ENCODE assay signal across 8 cellular contexts in genomic region chr6:156687875-156688549, GRCh38.
DNase-seq lines count a peak whose midpoint lies in the region; ATAC-seq and TF ChIP-seq lines count a peak whose summit lies in the region.

No MANE protein-coding gene starts in this region.

- H3K79me2 ChIP-seq in OCI-LY7 (ENCODE audit: insufficient read depth, low read depth, low read length) = no peaks in the 10 kb centered on the region

- peak overlapping the region; percentile 87 for H3K4me3 Mint-ChIP-seq in activated naive CD4-positive, alpha-beta T cell treated with anti-CD3 and anti-CD28 coated beads, Interleukin-2, amount 50 U/mL, for 24 hours

- TF ChIP-seq EP300 in suprapubic skin (IDR thresholded peaks at IDR 0.05) = no peak

- CTCF ChIA-PET in OCI-LY7 (lab: Charles Lee; ENCODE audit: unreplicated experiment) = interaction anchor here (0.5 kb wide), 1 partner anchor 55 kb away, joined by 4 read pairs; no protein-coding TSS in a partner anchor

- 9% methylated on average over 20 of the region's 20 CpGs for WGBS in suprapubic skin

- no peaks in the 10 kb centered on the region for H3K9me2 ChIP-seq in OCI-LY7 (ENCODE audit: insufficient read depth, low read length)

- H3K27me3 Mint-ChIP-seq in activated naive CD4-positive, alpha-beta T cell treated with anti-CD3 and anti-CD28 coated beads, Interleukin-2, amount 50 U/mL, for 24 hours = no peaks in the 10 kb centered on the region

- no peak for DNase-seq in activated naive CD4-positive, alpha-beta T cell treated with anti-CD3 and anti-CD28 coated beads, Interleukin-2, amount 50 U/mL, for 72 hours (ENCODE audit: low spot score in 2 of 2)
- DNase-seq in OCI-LY7 (ENCODE audit: low spot score) (peak; percentile 32), coronary artery (ENCODE audit: low spot score) (no peak), left lobe of liver (ENCODE audit: low spot score) (peak; percentile 55), suprapubic skin (ENCODE audit: low spot score in 2 of 2) (no peak), DMS153 (lab: John Stamatoyannopoulos, UW) (no peak)
- DNase-seq in stimulated activated CD4-positive, alpha-beta T cell treated with anti-CD3 and anti-CD28 coated beads, Interleukin-15, amount 100 ng/mL, for 24 hours = no peak

- no peak for TF ChIP-seq POLR2A in suprapubic skin (IDR thresholded peaks at IDR 0.05)

- intact Hi-C loops in OCI-LY7 (cut with micrococcal nuclease; ENCODE audit: unreplicated experiment) = loop anchor here (1.0 to 2.0 kb wide), 5 partner anchors 33 to 292 kb away; partner anchors contain the start of gene ARID1B

- TF ChIP-seq CTCF in OCI-LY7 (conservative IDR thresholded peaks at IDR 0.05; ENCODE audit: low read length) (no peak), coronary artery (IDR thresholded peaks at IDR 0.05) (no peak), suprapubic skin (IDR thresholded peaks at IDR 0.05) (no peak)

- H3K27ac Mint-ChIP-seq in activated naive CD4-positive, alpha-beta T cell treated with anti-CD3 and anti-CD28 coated beads, Interleukin-2, amount 50 U/mL, for 24 hours = peak overlapping the region; percentile 95
- peak overlapping the region in 1 of 2 donors; percentile 76 for H3K27ac Mint-ChIP-seq in activated naive CD4-positive, alpha-beta T cell treated with anti-CD3 and anti-CD28 coated beads, Interleukin-2, amount 50 U/mL, for 72 hours

- POLR2A ChIA-PET in OCI-LY7 (lab: Charles Lee) = interaction anchor here (0.5 to 4.6 kb wide), 4 partner anchors 11 to 289 kb away, joined by 3 to 34 read pairs (median 5); no protein-coding TSS in a partner anchor

- H3K4me1 Mint-ChIP-seq in activated naive CD4-positive, alpha-beta T cell treated with anti-CD3 and anti-CD28 coated beads, Interleukin-2, amount 50 U/mL, for 24 hours = peaks cover 24% of the 10 kb centered on the region

- H3K9me3 ChIP-seq in OCI-LY7 (ENCODE audit: low read length) (no peaks in the 10 kb centered on the region), suprapubic skin (no peaks in the 10 kb centered on the region)

- H3K27me3 ChIP-seq in suprapubic skin = no peaks in the 10 kb centered on the region

- peaks cover 57% of the 10 kb centered on the region for H3K4me1 ChIP-seq in OCI-LY7 (ENCODE audit: insufficient read depth, low read length, poor library complexity, severe bottlenecking)
- H3K4me1 ChIP-seq in suprapubic skin = peaks cover 19% of the 10 kb centered on the region

- no peaks in the 10 kb centered on the region for H3K36me3 Mint-ChIP-seq in activated naive CD4-positive, alpha-beta T cell treated with anti-CD3 and anti-CD28 coated beads, Interleukin-2, amount 50 U/mL, for 24 hours
- H3K36me3 Mint-ChIP-seq in activated naive CD4-positive, alpha-beta T cell treated with anti-CD3 and anti-CD28 coated beads, Interleukin-2, amount 50 U/mL, for 72 hours = no peaks in the 10 kb centered on the region

- BruUV-seq in OCI-LY7 (replicated peaks; lab: Mats Ljungman, UMichigan) = no TSS peak

- H3K4me3 ChIP-seq in OCI-LY7 (ENCODE audit: low read depth, low read length, poor library complexity, severe bottlenecking) (peak overlapping the region; percentile 67), coronary artery (peak overlapping the region; percentile 81), suprapubic skin (peak overlapping the region; percentile 74)

- H3K9me3 Mint-ChIP-seq in activated naive CD4-positive, alpha-beta T cell treated with anti-CD3 and anti-CD28 coated beads, Interleukin-2, amount 50 U/mL, for 24 hours = no peaks in the 10 kb centered on the region
- H3K9me3 Mint-ChIP-seq in activated naive CD4-positive, alpha-beta T cell treated with anti-CD3 and anti-CD28 coated beads, Interleukin-2, amount 50 U/mL, for 72 hours = no peaks in the 10 kb centered on the region

- H3K36me3 ChIP-seq in OCI-LY7 (ENCODE audit: insufficient read depth, low read length) (no peaks in the 10 kb centered on the region), suprapubic skin (no peaks in the 10 kb centered on the region)

- peak overlapping the region; percentile 93 for H2AFZ ChIP-seq in OCI-LY7 (ENCODE audit: low read length)

- H3K4me2 ChIP-seq in OCI-LY7 (ENCODE audit: low read length) = peak overlapping the region; percentile 91

- ATAC-seq in activated naive CD4-positive, alpha-beta T cell treated with anti-CD3 and anti-CD28 coated beads, Interleukin-2, amount 50 U/mL, for 72 hours = no peak
- peak; percentile 44 for ATAC-seq in left lobe of liver

- no peaks in the 10 kb centered on the region for H4K20me1 ChIP-seq in OCI-LY7 (ENCODE audit: insufficient read depth, low read length)

- H3K27ac ChIP-seq in OCI-LY7 (ENCODE audit: low read depth, low read length, poor library complexity, severe bottlenecking) (peak overlapping the region; percentile 59), coronary artery (peak overlapping the region; percentile 79 to 97), suprapubic skin (peak overlapping the region; percentile 99)

Comparison
In these comparisons a context has a peak if more than half of its experiments do, and no peak if none do; other contexts are left out.
1. DNase-seq: peak in OCI-LY7 (single experiment) and left lobe of liver (single experiment); none in activated naive CD4-positive, alpha-beta T cell treated with anti-CD3 and anti-CD28 coated beads, Interleukin-2, amount 50 U/mL, for 72 hours (0 of 2), coronary artery (single experiment), suprapubic skin (0 of 2), stimulated activated CD4-positive, alpha-beta T cell treated with anti-CD3 and anti-CD28 coated beads, Interleukin-15, amount 100 ng/mL, for 24 hours (single experiment) and DMS153 (single experiment).
2. Peak in every context shown above with its lines, with median percentiles within 50 percentile points of each other: H3K27ac ChIP-seq and H3K4me3 ChIP-seq.